Comparison of ENCODE assay signal across 8 cellular contexts in genomic region chrY:2935606-2936521, GRCh38. TPM values are rescaled to one million over a fixed set of nuclear protein-coding genes. Genes with fewer than 3 reads are reported as not detected.
DNase-seq lines count a peak whose midpoint lies in the region; ATAC-seq and TF ChIP-seq lines count a peak whose summit lies in the region.

No MANE protein-coding gene starts in this region.

- WGBS in esophagus squamous epithelium, 2 donors, result 1% methylated on average over 13 of the region's 74 CpGs; no CpG with 5 or more reads in 1 of the 2 donors

- H3K27me3 ChIP-seq in neutrophil, result no peaks in the 10 kb centered on the region
- no peaks in the 10 kb centered on the region for H3K27me3 ChIP-seq in esophagus squamous epithelium

- H3K27ac Mint-ChIP-seq in T-cell, result peak overlapping the region in 1 of 2 donors; percentile 97

- DNase-seq in DMS79 (lab: John Stamatoyannopoulos, UW) (peak; percentile 50), T-cell (peak in 19 of 34 experiments; percentile 76 to 87 (median 82)), DMS153 treated with DMSO at 0.1 percent for 48 hours (lab: John Stamatoyannopoulos, UW; ENCODE audit: unreplicated experiment) (no peak), HuH-7 (ENCODE audit: low spot score) (no peak), esophagus squamous epithelium (lab: John Stamatoyannopoulos, UW) (no peak)
- DNase-seq in effector CD8-positive, alpha-beta T cell (lab: John Stamatoyannopoulos, UW), result peak; percentile 86

- H3K4me1 ChIP-seq in neutrophil (ENCODE audit: control insufficient read depth in 1 of 2, insufficient read depth in 1 of 2, low read depth in 1 of 2, low read length in 1 of 2) (peaks cover 0 to 15% of the 10 kb centered on the region in 2 experiments), esophagus squamous epithelium (peaks cover 0 to 61% (median 0%) of the 10 kb centered on the region in 3 donors)

- ATAC-seq in HG03039 (IDR thresholded peaks at IDR 0.05; ENCODE audit: unreplicated experiment) (peak; percentile 73), T-cell (replicated peaks in 1 of 4) (peak in 2 of 4 experiments; percentile 80 to 81)

- intact Hi-C loops in esophagus squamous epithelium (cut with DNase I), result no loop called here

- H3K9me3 ChIP-seq in neutrophil, result no peaks in the 10 kb centered on the region
- H3K9me3 ChIP-seq in esophagus squamous epithelium, result no peaks in the 10 kb centered on the region

- H3K27ac ChIP-seq in neutrophil (peak overlapping the region; percentile 92), esophagus squamous epithelium (peak overlapping the region in 2 of 4 donors; percentile 97 to 98)

- peaks cover 0 to 47% (median 0%) of the 10 kb centered on the region in 3 donors for H3K4me1 Mint-ChIP-seq in T-cell

- no peaks in the 10 kb centered on the region for H3K36me3 ChIP-seq in neutrophil
- no peaks in the 10 kb centered on the region for H3K36me3 ChIP-seq in esophagus squamous epithelium

- H3K9me3 Mint-ChIP-seq in T-cell, result no peaks in the 10 kb centered on the region

- POLR2A ChIA-PET in T-cell (lab: Charles Lee), result interaction anchor here in 1 of 2 donors (0.6 kb wide), 1 partner anchor 10 kb away, joined by 4 read pairs; no protein-coding TSS in a partner anchor

- H3K4me3 Mint-ChIP-seq in T-cell, result peak overlapping the region in 1 of 3 donors; percentile 88

- CTCF ChIA-PET in T-cell (lab: Charles Lee), result no interaction called here

- no peaks in the 10 kb centered on the region for H3K27me3 Mint-ChIP-seq in T-cell

- H3K36me3 Mint-ChIP-seq in T-cell, result peaks cover 17% of the 10 kb centered on the region

- no peak for TF ChIP-seq POLR2A in esophagus squamous epithelium (IDR thresholded peaks at IDR 0.05)

- TF ChIP-seq CTCF in neutrophil (IDR thresholded peaks at IDR 0.05) (peak; percentile 74), esophagus squamous epithelium (IDR thresholded peaks at IDR 0.05) (peak in 2 of 6 experiments; percentile 48 to 66)

- H3K4me3 ChIP-seq in neutrophil (ENCODE audit: low read depth in 1 of 2, low read length in 1 of 2) (peak overlapping the region; percentile 47 to 74), esophagus squamous epithelium (peak overlapping the region in 2 of 4 donors; percentile 58 to 66)

RNA-seq across cellular contexts. Expression of gene ZFY, which starts 0.7 kb away (rescaled TPM):
- total RNA-seq in T-cell (10 to 100 TPM in 3 of 5 donors, under 1 TPM in 1, not detected in 1; 0.06 to 27.4 (median 24.9) TPM), esophagus squamous epithelium (10 to 100 TPM in 1 of 4 donors, 1 to 10 TPM in 1, not detected in 2; 8.4 to 19.1 TPM)

Comparison
In these comparisons a context has a peak if more than half of its experiments do, and no peak if none do; other contexts are left out.
1. DNase-seq: peak in DMS79 (single experiment), T-cell (19 of 34) and effector CD8-positive, alpha-beta T cell (single experiment); none in DMS153 treated with DMSO at 0.1 percent for 48 hours (single experiment), HuH-7 (single experiment) and esophagus squamous epithelium (single experiment).